13 cellular contexts compared by ENCODE assay signal in genomic region chr2:200742426-200742825, GRCh38.
DNase-seq lines count a peak whose midpoint lies in the region; ATAC-seq and TF ChIP-seq lines count a peak whose summit lies in the region.
"Had no signal": no experiment of that assay in that cellular context is flagged by ENCODE, and none has a peak within 500 bp of the region (broad histone marks: within the 10 kb centered on the region; RNA-seq: fewer than 3 reads in every experiment).

No MANE protein-coding gene starts in this region.

- peaks cover 7% of the 10 kb centered on the region for H3K27me3 Mint-ChIP-seq in activated T-helper 2 cell treated with anti-CD3 and anti-CD28 coated beads, Interferon-gamma antibody, Interleukin-2, Interleukin-4, amounts not matched to agents 10 μg/mL and 5 μg/mL and 100 μg/mL, durations not matched to agents 14 hours and 24 hours and 36 hours (ENCODE audit: low read depth)

- no peak overlapping the region for H3K9ac ChIP-seq in fibroblast of lung (ENCODE audit: insufficient read depth, low read length)

- no peaks in the 10 kb centered on the region for H4K20me1 ChIP-seq in fibroblast of lung (ENCODE audit: control insufficient read depth, extremely low read depth, insufficient read depth, low read length)

- H3K9me3 Mint-ChIP-seq in activated T-helper 2 cell treated with anti-CD3 and anti-CD28 coated beads, Interferon-gamma antibody, Interleukin-2, Interleukin-4, amounts not matched to agents 10 μg/mL and 5 μg/mL and 100 μg/mL, durations not matched to agents 14 hours and 24 hours and 36 hours, result no peaks in the 10 kb centered on the region
- H3K9me3 Mint-ChIP-seq: T-helper 2 cell treated with Interferon-gamma antibody and Interleukin-4, amounts not matched to agents 5 μg/mL and 100 μg/mL, for 36 hours had no signal

- peak overlapping the region; percentile 41 for H2AFZ ChIP-seq in fibroblast of lung (ENCODE audit: low read length)

- H3K27ac ChIP-seq in fibroblast of lung (ENCODE audit: insufficient read depth, low read length) (peak overlapping the region; percentile 24), lung (ENCODE audit: low read depth in 1 of 2, low read length in 1 of 2) (peak overlapping the region in 1 of 2 donors; percentile 48), tibial artery (peak overlapping the region; percentile 82 to 95)

- intact Hi-C loops in tibial artery (cut with DNase I; ENCODE audit: low total_unique reads), result no loop called here
- intact Hi-C loops in activated T-helper 2 cell treated with anti-CD3 and anti-CD28 coated beads, Interferon-gamma antibody, Interleukin-2, Interleukin-4, amounts not matched to agents 10 μg/mL and 5 μg/mL and 100 μg/mL, durations not matched to agents 14 hours and 24 hours and 36 hours (cut with micrococcal nuclease), result no loop called here

- ATAC-seq in lung (ENCODE audit: insufficient read depth, low FRiP score), result peak; percentile 61

- DNase-seq in MG63 (peak; percentile 76), fibroblast of lung (ENCODE audit: low read depth in 2 of 2) (peak; percentile 59 to 90), lung (ENCODE audit: low spot score) (peak; percentile 54), tibial artery (peak; percentile 85 to 94), NCI-H2107 treated with DMSO at 0.1 percent for 48 hours (lab: John Stamatoyannopoulos, UW; ENCODE audit: unreplicated experiment) (no peak)
- no peak for DNase-seq in activated CD4-positive, alpha-beta T cell treated with anti-CD3 and anti-CD28 coated beads for 1 hour
- no peak for DNase-seq in effector CD8-positive, alpha-beta T cell (lab: John Stamatoyannopoulos, UW)
- DNase-seq in activated T-helper 2 cell treated with anti-CD3 and anti-CD28 coated beads, Interferon-gamma antibody, Interleukin-2, Interleukin-4, amounts not matched to agents 10 μg/mL and 5 μg/mL and 100 μg/mL, durations not matched to agents 14 hours and 24 hours and 36 hours (ENCODE audit: low spot score), result no peak
- DNase-seq: KG1, NCI-H2171, OCI-M1, pancreas had no signal

- peaks cover 3% of the 10 kb centered on the region for H3K4me1 Mint-ChIP-seq in activated T-helper 2 cell treated with anti-CD3 and anti-CD28 coated beads, Interferon-gamma antibody, Interleukin-2, Interleukin-4, amounts not matched to agents 10 μg/mL and 5 μg/mL and 100 μg/mL, durations not matched to agents 14 hours and 24 hours and 36 hours (ENCODE audit: low read depth)

- H3K79me2 ChIP-seq in fibroblast of lung (ENCODE audit: control insufficient read depth, insufficient read depth, low read length), result no peaks in the 10 kb centered on the region

- peak overlapping the region; percentile 27 for H3K4me2 ChIP-seq in fibroblast of lung (ENCODE audit: extremely low read depth, insufficient read depth, low read length)

- 52 to 75% methylated on average over 5 of the region's 5 CpGs for WGBS in lung, 2 donors

- H3K36me3 ChIP-seq in MG63 (no peaks in the 10 kb centered on the region), fibroblast of lung (ENCODE audit: control insufficient read depth, insufficient read depth, low read length) (no peaks in the 10 kb centered on the region), lung (ENCODE audit: control insufficient read depth in 2 of 2, insufficient read depth in 2 of 2, low read length in 2 of 2) (no peaks in the 10 kb centered on the region), tibial artery (no peaks in the 10 kb centered on the region)
- H3K36me3 ChIP-seq: pancreas had no signal

- no peak overlapping the region for H3K4me3 Mint-ChIP-seq in activated T-helper 2 cell treated with anti-CD3 and anti-CD28 coated beads, Interferon-gamma antibody, Interleukin-2, Interleukin-4, amounts not matched to agents 10 μg/mL and 5 μg/mL and 100 μg/mL, durations not matched to agents 14 hours and 24 hours and 36 hours (ENCODE audit: low read depth)
- H3K4me3 Mint-ChIP-seq: T-helper 2 cell treated with Interferon-gamma antibody and Interleukin-4, amounts not matched to agents 5 μg/mL and 100 μg/mL, for 36 hours had no signal

- H3K36me3 Mint-ChIP-seq in activated T-helper 2 cell treated with anti-CD3 and anti-CD28 coated beads, Interferon-gamma antibody, Interleukin-2, Interleukin-4, amounts not matched to agents 10 μg/mL and 5 μg/mL and 100 μg/mL, durations not matched to agents 14 hours and 24 hours and 36 hours (ENCODE audit: low read depth), result no peaks in the 10 kb centered on the region

- H3K27me3 ChIP-seq in MG63 (no peaks in the 10 kb centered on the region), fibroblast of lung (ENCODE audit: control insufficient read depth, insufficient read depth, low read length) (no peaks in the 10 kb centered on the region), lung (ENCODE audit: control insufficient read depth, insufficient read depth) (no peaks in the 10 kb centered on the region), tibial artery (no peaks in the 10 kb centered on the region)
- H3K27me3 ChIP-seq: pancreas had no signal

- no peak overlapping the region for H3K4me3 ChIP-seq in MG63
- no peak overlapping the region for H3K4me3 ChIP-seq in fibroblast of lung (replicated peaks in 1 of 4; ENCODE audit: control extremely low read depth in 1 of 4, insufficient read depth in 1 of 4, low read depth in 3 of 4, low read length in 4 of 4)
- H3K4me3 ChIP-seq in lung, result no peak overlapping the region
- H3K4me3 ChIP-seq in tibial artery, result no peak overlapping the region
- H3K4me3 ChIP-seq: pancreas had no signal

- TF ChIP-seq CTCF in fibroblast of lung (conservative IDR thresholded peaks at IDR 0.05 in 1 of 2, IDR thresholded peaks at IDR 0.05 in 1 of 2; ENCODE audit: low read depth in 1 of 2, low read length in 2 of 2), result no peak
- no peak for TF ChIP-seq CTCF in lung (IDR thresholded peaks at IDR 0.05; ENCODE audit: control extremely low read depth, extremely low read depth)
- no peak for TF ChIP-seq CTCF in tibial artery (IDR thresholded peaks at IDR 0.05)

- no peak overlapping the region for H3K27ac Mint-ChIP-seq in activated T-helper 2 cell treated with anti-CD3 and anti-CD28 coated beads, Interferon-gamma antibody, Interleukin-2, Interleukin-4, amounts not matched to agents 10 μg/mL and 5 μg/mL and 100 μg/mL, durations not matched to agents 14 hours and 24 hours and 36 hours
- H3K27ac Mint-ChIP-seq: T-helper 2 cell treated with Interferon-gamma antibody and Interleukin-4, amounts not matched to agents 5 μg/mL and 100 μg/mL, for 36 hours had no signal

- H3K4me1 ChIP-seq in fibroblast of lung (ENCODE audit: control insufficient read depth, extremely low read depth, insufficient read depth, low read length), result peaks cover 13% of the 10 kb centered on the region
- peaks cover 0 to 16% of the 10 kb centered on the region in 2 donors for H3K4me1 ChIP-seq in lung (ENCODE audit: control insufficient read depth in 2 of 2, insufficient read depth in 2 of 2, low read length in 2 of 2)
- H3K4me1 ChIP-seq in tibial artery, result peaks cover 0 to 47% (median 33%) of the 10 kb centered on the region in 4 donors

- H3K9me3 ChIP-seq in MG63, result no peaks in the 10 kb centered on the region
- no peaks in the 10 kb centered on the region for H3K9me3 ChIP-seq in fibroblast of lung (ENCODE audit: control insufficient read depth, insufficient read depth, low read depth, low read length)
- H3K9me3 ChIP-seq in lung (ENCODE audit: control insufficient read depth in 2 of 2, insufficient read depth in 1 of 2, low read length in 1 of 2), result no peaks in the 10 kb centered on the region
- H3K9me3 ChIP-seq in tibial artery, result no peaks in the 10 kb centered on the region
- H3K9me3 ChIP-seq: pancreas had no signal

Comparison
In these comparisons a context has a peak if more than half of its experiments do, and no peak if none do; other contexts are left out.
1. DNase-seq: peak in MG63 (single experiment), fibroblast of lung (2 of 2), lung (single experiment) and tibial artery (2 of 2); none in activated CD4-positive, alpha-beta T cell treated with anti-CD3 and anti-CD28 coated beads for 1 hour (single experiment), effector CD8-positive, alpha-beta T cell (single experiment), activated T-helper 2 cell treated with anti-CD3 and anti-CD28 coated beads, Interferon-gamma antibody, Interleukin-2, Interleukin-4, amounts not matched to agents 10 μg/mL and 5 μg/mL and 100 μg/mL, durations not matched to agents 14 hours and 24 hours and 36 hours (single experiment) and NCI-H2107 treated with DMSO at 0.1 percent for 48 hours (single experiment).